In genomic region chr16:350203-350602, GRCh38 we compare ENCODE assay signal across 1 cellular context.
TF ChIP-seq lines count a peak whose summit lies in the region.

No MANE protein-coding gene starts in this region.

TF ChIP-seq in IMR-90, 13 proteins besides CTCF, POLR2A, EP300 and RAD21:
- TF ChIP-seq BHLHE40 (IDR thresholded peaks at IDR 0.05; ENCODE audit: low read depth, low read length) (no peak), MAZ (IDR thresholded peaks at IDR 0.05; ENCODE audit: borderline replicate concordance, low read depth, low read length) (no peak), CHD1 (IDR thresholded peaks at IDR 0.05; ENCODE audit: low read depth, low read length) (no peak), CEBPB (IDR thresholded peaks at IDR 0.05; ENCODE audit: low read depth, low read length) (no peak), FOS (IDR thresholded peaks at IDR 0.05; ENCODE audit: low read depth, low read length) (no peak), RFX5 (IDR thresholded peaks at IDR 0.05; ENCODE audit: low read depth, low read length) (no peak), RCOR1 (IDR thresholded peaks at IDR 0.05; ENCODE audit: insufficient replicate concordance, low read length) (no peak), ELK1 (IDR thresholded peaks at IDR 0.05; ENCODE audit: borderline replicate concordance, low read depth, low read length) (no peak), NFE2L2 (IDR thresholded peaks at IDR 0.05; ENCODE audit: low read depth, low read length) (no peak)
- TF ChIP-seq, protein P1, sequence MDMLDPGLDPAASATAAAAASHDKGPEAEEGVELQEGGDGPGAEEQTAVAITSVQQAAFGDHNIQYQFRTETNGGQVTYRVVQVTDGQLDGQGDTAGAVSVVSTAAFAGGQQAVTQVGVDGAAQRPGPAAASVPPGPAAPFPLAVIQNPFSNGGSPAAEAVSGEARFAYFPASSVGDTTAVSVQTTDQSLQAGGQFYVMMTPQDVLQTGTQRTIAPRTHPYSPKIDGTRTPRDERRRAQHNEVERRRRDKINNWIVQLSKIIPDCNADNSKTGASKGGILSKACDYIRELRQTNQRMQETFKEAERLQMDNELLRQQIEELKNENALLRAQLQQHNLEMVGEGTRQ (IDR thresholded peaks at IDR 0.05; ENCODE audit: low read depth, low read length), result no peak
